In genomic region chr11:42906226-42906625, GRCh38 we compare ENCODE assay signal across 23 cellular contexts.
DNase-seq lines count a peak whose midpoint lies in the region; FAIRE-seq and TF ChIP-seq lines count a peak whose summit lies in the region.
"Had no signal": no experiment of that assay in that cellular context is flagged by ENCODE, and none has a peak within 500 bp of the region (broad histone marks: within the 10 kb centered on the region; RNA-seq: fewer than 3 reads in every experiment).

No MANE protein-coding gene starts in this region.

- H4K20me1 ChIP-seq in mammary epithelial cell (ENCODE audit: insufficient read depth, low read length), result no peaks in the 10 kb centered on the region

- intact Hi-C loops in MCF 10A (cut with micrococcal nuclease) (no loop called here), mammary epithelial cell (cut with micrococcal nuclease) (no loop called here), thyroid gland (cut with DNase I) (no loop called here)

- no peak overlapping the region for H3K4me3 ChIP-seq in mammary epithelial cell (replicated peaks in 1 of 3; ENCODE audit: insufficient read depth in 1 of 3, low read depth in 2 of 3, low read length in 3 of 3)
- H3K4me3 ChIP-seq in suprapubic skin, result peak overlapping the region; percentile 27
- no peak overlapping the region for H3K4me3 ChIP-seq in thyroid gland (replicated peaks in 1 of 3)
- H3K4me3 ChIP-seq: K562 had no signal

- no peaks in the 10 kb centered on the region for H3K27me3 Mint-ChIP-seq in MCF 10A (ENCODE audit: insufficient read depth, unreplicated experiment)

- H3K9me3 Mint-ChIP-seq in MCF 10A (ENCODE audit: unreplicated experiment), result peaks cover 9% of the 10 kb centered on the region

- no peaks in the 10 kb centered on the region for H3K36me3 Mint-ChIP-seq in MCF 10A (ENCODE audit: insufficient read depth, unreplicated experiment)

- H3K4me1 ChIP-seq in mammary epithelial cell (ENCODE audit: insufficient read depth, low read length), result no peaks in the 10 kb centered on the region
- H3K4me1 ChIP-seq in suprapubic skin, result no peaks in the 10 kb centered on the region
- no peaks in the 10 kb centered on the region for H3K4me1 ChIP-seq in thyroid gland

- peak overlapping the region; percentile 62 for H3K4me3 Mint-ChIP-seq in MCF 10A (ENCODE audit: unreplicated experiment)

- DNase-seq in MCF 10A (ENCODE audit: unreplicated experiment) (no peak), mammary epithelial cell (no peak), OCI-M1 (lab: John Stamatoyannopoulos, UW) (peak; percentile 58), suprapubic skin (ENCODE audit: low spot score in 2 of 2) (no peak), RWPE1 (ENCODE audit: low spot score) (no peak), thyroid gland (no peak), RCC 7860 (ENCODE audit: low spot score) (no peak)
- DNase-seq: 8988T, DMS153, Kasumi-1, MM.1S, NCI-H1048, NCI-H1417, NCI-H1694, NCI-H2029 treated with DMSO at 0.1 percent for 48 hours, NCI-H446 treated with DMSO at 0.1 percent for 48 hours, NCI-H526, NCI-H82, RPMI8226 had no signal

- H3K9ac ChIP-seq in mammary epithelial cell (ENCODE audit: insufficient read depth, low read length), result no peak overlapping the region

- TF ChIP-seq POLR2A in suprapubic skin (IDR thresholded peaks at IDR 0.05), result no peak
- no peak for TF ChIP-seq POLR2A in thyroid gland (IDR thresholded peaks at IDR 0.05)

- CTCF ChIA-PET in MCF 10A (lab: Yijun Ruan, JAX), result no interaction called here
- CTCF ChIA-PET in mammary epithelial cell (lab: Charles Lee; ENCODE audit: low non-redundant PET), result no interaction called here
- CTCF ChIA-PET in RWPE1 (lab: Yijun Ruan, JAX), result no interaction called here

- H3K27ac Mint-ChIP-seq in MCF 10A (ENCODE audit: low read depth, unreplicated experiment), result no peak overlapping the region

- H3K27me3 ChIP-seq in mammary epithelial cell (ENCODE audit: insufficient read depth, low read length) (no peaks in the 10 kb centered on the region), suprapubic skin (no peaks in the 10 kb centered on the region), thyroid gland (no peaks in the 10 kb centered on the region)

- H3K36me3 ChIP-seq in mammary epithelial cell (ENCODE audit: insufficient read depth, low read length), result no peaks in the 10 kb centered on the region
- H3K36me3 ChIP-seq in suprapubic skin, result no peaks in the 10 kb centered on the region
- H3K36me3 ChIP-seq in thyroid gland, result no peaks in the 10 kb centered on the region

- in situ Hi-C loops in mammary epithelial cell (cut with MboI; ENCODE audit: low sequenced_read_pairs in 2 of 2), result no loop called here

- no peak for FAIRE-seq in RCC 7860 (lab: Jason Lieb, UNC)
- FAIRE-seq: GM18507, H54, K562 had no signal

- no peak overlapping the region for H2AFZ ChIP-seq in mammary epithelial cell (ENCODE audit: low read depth, low read length)

- dilution Hi-C loops in mammary epithelial cell (cut with HindIII; ENCODE audit: low sequenced_read_pairs), result no loop called here

- WGBS in mammary epithelial cell (ENCODE audit: low coverage, missing lambda C conversion rate), result 68% methylated on average over 6 of the region's 7 CpGs
- WGBS in suprapubic skin, result 40% methylated on average over 7 of the region's 7 CpGs
- 70 to 79% methylated on average over 7 of the region's 7 CpGs for WGBS in thyroid gland, 2 donors

- no TSS peak for BruUV-seq in MCF 10A (replicated peaks; lab: Mats Ljungman, UMichigan)
- no TSS peak for BruUV-seq in mammary epithelial cell (replicated peaks; lab: Mats Ljungman, UMichigan)

- TF ChIP-seq CTCF in MCF 10A (IDR thresholded peaks at IDR 0.05; ENCODE audit: unreplicated experiment) (no peak), mammary epithelial cell (conservative IDR thresholded peaks at IDR 0.05 in 1 of 2, IDR thresholded peaks at IDR 0.05 in 1 of 2; ENCODE audit: extremely low read depth in 1 of 2, insufficient read depth in 1 of 2, low read depth in 1 of 2, low read length in 2 of 2) (no peak), VCaP (conservative IDR thresholded peaks at IDR 0.05) (no peak), suprapubic skin (IDR thresholded peaks at IDR 0.05) (no peak), RWPE1 (conservative IDR thresholded peaks at IDR 0.05; ENCODE audit: low read depth) (no peak), thyroid gland (IDR thresholded peaks at IDR 0.05) (no peak)

- no peak overlapping the region for H3K4me2 ChIP-seq in mammary epithelial cell (ENCODE audit: insufficient read depth, low read depth, low read length)

- peaks cover 15% of the 10 kb centered on the region for H3K9me3 ChIP-seq in mammary epithelial cell (replicated peaks; ENCODE audit: insufficient read depth, low read length)
- H3K9me3 ChIP-seq in suprapubic skin, result no peaks in the 10 kb centered on the region
- no peaks in the 10 kb centered on the region for H3K9me3 ChIP-seq in thyroid gland

- POLR2A ChIA-PET in MCF 10A (lab: Yijun Ruan, JAX) (no interaction called here), RWPE1 (lab: Yijun Ruan, JAX; ENCODE audit: low non-redundant PET) (no interaction called here)

- H3K27ac ChIP-seq in mammary epithelial cell (ENCODE audit: insufficient read depth, low read depth, low read length), result no peak overlapping the region
- H3K27ac ChIP-seq in VCaP, result peak overlapping the region; percentile 66
- H3K27ac ChIP-seq in suprapubic skin, result no peak overlapping the region
- H3K27ac ChIP-seq in RWPE1, result no peak overlapping the region
- H3K27ac ChIP-seq in thyroid gland, result no peak overlapping the region

- H3K79me2 ChIP-seq in mammary epithelial cell (ENCODE audit: insufficient read depth, low read length), result no peaks in the 10 kb centered on the region

- no peak for TF ChIP-seq EP300 in suprapubic skin (IDR thresholded peaks at IDR 0.05)

- H3K4me1 Mint-ChIP-seq in MCF 10A (ENCODE audit: insufficient read depth, unreplicated experiment), result no peaks in the 10 kb centered on the region
